ENCODE assay signal across 1 cellular context in genomic region chr17:79079421-79080200, GRCh38.
TF ChIP-seq lines count a peak whose summit lies in the region.

No MANE protein-coding gene starts in this region.

TF ChIP-seq in SK-N-SH treated with all-trans-retinoic acid at 6 μM for 48 hours, 23 proteins besides CTCF, POLR2A, EP300 and RAD21 (continued from another document):
- TF ChIP-seq TSHZ2 (CRISPR knock-in tag; IDR thresholded peaks at IDR 0.05) (no peak), ZFP3 (CRISPR knock-in tag; IDR thresholded peaks at IDR 0.05) (no peak), ZNF565 (CRISPR knock-in tag; conservative IDR thresholded peaks at IDR 0.05; ENCODE audit: low read depth) (no peak), ZC3H10 (CRISPR knock-in tag; IDR thresholded peaks at IDR 0.05) (no peak), OSR1 (CRISPR knock-in tag; IDR thresholded peaks at IDR 0.05) (no peak), TOX (CRISPR knock-in tag; IDR thresholded peaks at IDR 0.05; ENCODE audit: borderline replicate concordance) (no peak), RARB (CRISPR knock-in tag; IDR thresholded peaks at IDR 0.05) (no peak), CSRNP3 (CRISPR knock-in tag; IDR thresholded peaks at IDR 0.05) (no peak), BACH2 (CRISPR knock-in tag; IDR thresholded peaks at IDR 0.05; ENCODE audit: borderline replicate concordance) (no peak), CREB5 (CRISPR knock-in tag; IDR thresholded peaks at IDR 0.05; ENCODE audit: low read depth) (no peak)
